22 cellular contexts compared by ENCODE assay signal in the genomic region with DNA sequence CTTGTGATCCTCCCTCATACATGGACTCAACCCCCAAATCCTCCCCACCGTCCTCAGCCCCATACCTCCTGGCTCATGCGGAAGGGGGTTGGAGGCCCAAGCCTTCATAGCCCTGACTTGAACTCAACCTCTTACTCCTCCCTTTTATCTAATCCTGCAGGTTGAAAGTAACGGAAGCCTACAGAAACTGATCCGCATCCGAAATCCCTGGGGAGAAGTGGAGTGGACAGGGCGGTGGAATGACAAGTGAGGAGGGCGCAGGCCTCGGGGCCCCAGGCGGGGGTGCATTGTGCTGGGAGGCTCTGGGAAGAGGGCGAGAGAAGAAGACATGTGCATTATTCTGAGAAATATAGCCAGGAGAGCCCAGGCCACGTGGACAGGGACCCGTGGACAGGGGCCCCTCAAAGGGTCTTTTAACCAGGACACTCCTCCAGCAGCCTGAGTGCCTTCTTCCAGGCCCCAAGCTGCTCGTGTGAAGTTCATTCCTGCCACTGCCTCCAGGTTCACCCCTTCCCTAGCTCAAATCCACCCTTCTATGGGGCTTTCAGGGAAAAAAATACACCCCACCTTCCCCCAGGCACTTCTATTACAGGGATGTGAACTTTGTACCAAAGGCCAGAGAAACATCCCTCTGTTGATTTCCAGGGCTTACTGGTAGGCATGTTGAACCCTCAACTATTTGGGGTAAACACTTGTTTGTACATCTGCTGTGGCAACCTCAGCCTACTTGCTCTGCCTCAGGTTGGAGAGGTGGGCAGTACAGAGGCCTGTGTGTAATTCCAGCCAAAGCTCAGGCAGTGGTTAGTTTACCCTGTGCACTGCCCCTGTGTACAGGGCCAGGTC. TPM values are rescaled to one million over a fixed set of nuclear protein-coding genes. Genes with fewer than 3 reads are reported as not detected.
DNase-seq lines count a peak whose midpoint lies in the region; ATAC-seq and TF ChIP-seq lines count a peak whose summit lies in the region.
"Had no signal": no experiment of that assay in that cellular context is flagged by ENCODE, and none has a peak within 500 bp of the region (broad histone marks: within the 10 kb centered on the region; RNA-seq: fewer than 3 reads in every experiment).

No MANE protein-coding gene starts in this region.

- no TSS peak for BruUV-seq in IMR-90 (replicated peaks; lab: Mats Ljungman, UMichigan)

- H3K27me3 ChIP-seq in AG04450 (ENCODE audit: control insufficient read depth, insufficient read depth, low read length), result no peaks in the 10 kb centered on the region
- H3K27me3 ChIP-seq in IMR-90 (ENCODE audit: control insufficient read depth, insufficient read depth, low read length), result no peaks in the 10 kb centered on the region
- no peaks in the 10 kb centered on the region for H3K27me3 ChIP-seq in mesenchymal stem cell (ENCODE audit: control insufficient read depth in 1 of 2, insufficient read depth in 1 of 2, low read length in 2 of 2)
- no peaks in the 10 kb centered on the region for H3K27me3 ChIP-seq in gastrocnemius medialis
- no peaks in the 10 kb centered on the region for H3K27me3 ChIP-seq in osteoblast (ENCODE audit: insufficient read depth, low read length)
- H3K27me3 ChIP-seq: BLaER1, MG63, SJSA1 had no signal

- H4K20me1 ChIP-seq in IMR-90 (ENCODE audit: insufficient read depth, low read length) (peaks cover 23% of the 10 kb centered on the region), osteoblast (ENCODE audit: insufficient read depth, low read length) (peaks cover 19% of the 10 kb centered on the region)
- H4K20me1 ChIP-seq: BLaER1 had no signal

- H3K36me3 Mint-ChIP-seq in effector memory CD8-positive, alpha-beta T cell (ENCODE audit: insufficient read depth), result peaks cover 77% of the 10 kb centered on the region

- H3K4me2 ChIP-seq in IMR-90 (ENCODE audit: low read depth, low read length) (no peak overlapping the region), mesenchymal stem cell (ENCODE audit: low read length, poor library complexity, severe bottlenecking) (no peak overlapping the region), osteoblast (ENCODE audit: insufficient read depth, low read length) (no peak overlapping the region)
- H3K4me2 ChIP-seq: BLaER1 had no signal

- H2BK5ac ChIP-seq in IMR-90 (ENCODE audit: low read depth, low read length, poor library complexity, severe bottlenecking) (no peak overlapping the region), mesenchymal stem cell (ENCODE audit: low read depth, low read length, poor library complexity, severe bottlenecking) (no peak overlapping the region)

- no peak overlapping the region for H2BK20ac ChIP-seq in IMR-90 (ENCODE audit: low read depth, low read length)

- in situ Hi-C loops in IMR-90 (cut with MboI; ENCODE audit: low sequenced_read_pairs), result no loop called here
- in situ Hi-C loops in gastrocnemius medialis (cut with MboI; ENCODE audit: low sequenced_read_pairs in 4 of 4), result loop anchor here (5.0 to 10.0 kb wide), 2 partner anchors 54 to 56 kb away; no protein-coding TSS in a partner anchor

- no peak overlapping the region for H3K23ac ChIP-seq in IMR-90 (ENCODE audit: low read depth, low read length)
- no peak overlapping the region for H3K23ac ChIP-seq in mesenchymal stem cell (ENCODE audit: low read length in 2 of 2)

- POLR2A ChIA-PET in AG04450 (lab: Yijun Ruan, JAX), result no interaction called here
- POLR2A ChIA-PET in IMR-90 (lab: Charles Lee; ENCODE audit: unreplicated experiment), result no interaction called here

- H4K5ac ChIP-seq in IMR-90 (ENCODE audit: low read depth, low read length), result no peak overlapping the region

- H3K4me3 Mint-ChIP-seq in effector memory CD8-positive, alpha-beta T cell, result no peak overlapping the region

- no peaks in the 10 kb centered on the region for H3K27me3 Mint-ChIP-seq in effector memory CD8-positive, alpha-beta T cell
- H3K27me3 Mint-ChIP-seq: CD4-positive, CD25-positive, alpha-beta regulatory T cell had no signal

- TF ChIP-seq RAD21 in IMR-90 (IDR thresholded peaks at IDR 0.05; ENCODE audit: low read length), result no peak

- H3K9me1 ChIP-seq in IMR-90 (ENCODE audit: insufficient read depth, low read length), result peaks cover 9% of the 10 kb centered on the region

- CTCF ChIA-PET in AG04450 (lab: Charles Lee) (interaction anchor here (0.6 to 3.3 kb wide), 6 partner anchors 10 to 51 kb away, joined by 3 to 69 read pairs (median 24); no protein-coding TSS in a partner anchor), IMR-90 (lab: Yijun Ruan, JAX) (interaction anchor here (2.0 to 4.4 kb wide), 2 partner anchors 10 to 39 kb away, joined by 4 to 21 read pairs; partner anchors contain the start of gene CAPN2)

- ATAC-seq in IMR-90 (ENCODE audit: low read depth) (no peak), gastrocnemius medialis (no peak)
- no peak for ATAC-seq in effector memory CD8-positive, alpha-beta T cell (replicated peaks)
- ATAC-seq: HCT116 had no signal

- H3K9me3 ChIP-seq in AG04450 (ENCODE audit: control insufficient read depth, insufficient read depth, low read length) (no peaks in the 10 kb centered on the region), IMR-90 (ENCODE audit: control insufficient read depth, insufficient read depth, low read length) (no peaks in the 10 kb centered on the region), mesenchymal stem cell (ENCODE audit: control insufficient read depth, low read length) (no peaks in the 10 kb centered on the region), gastrocnemius medialis (no peaks in the 10 kb centered on the region), osteoblast (ENCODE audit: low read depth, low read length) (no peaks in the 10 kb centered on the region)
- H3K9me3 ChIP-seq: BLaER1, MG63, SJSA1 had no signal

- no peak overlapping the region for H3K4me3 ChIP-seq in AG04450 (ENCODE audit: low read depth, low read length)
- H3K4me3 ChIP-seq in IMR-90 (ENCODE audit: insufficient read depth, low read depth, low read length), result no peak overlapping the region
- H3K4me3 ChIP-seq in mesenchymal stem cell (ENCODE audit: insufficient read depth in 1 of 2, low read depth in 1 of 2, low read length in 2 of 2), result no peak overlapping the region
- H3K4me3 ChIP-seq in gastrocnemius medialis, result no peak overlapping the region
- H3K4me3 ChIP-seq in osteoblast (ENCODE audit: insufficient read depth, low read length), result no peak overlapping the region
- H3K4me3 ChIP-seq: BLaER1, MG63, SJSA1 had no signal

- no peak overlapping the region for H2AFZ ChIP-seq in IMR-90 (replicated peaks; ENCODE audit: low read length, poor library complexity)
- H2AFZ ChIP-seq in mesenchymal stem cell (ENCODE audit: low read depth, low read length), result no peak overlapping the region
- H2AFZ ChIP-seq in osteoblast (ENCODE audit: low read length), result no peak overlapping the region

- DNase-seq in AG04450 (ENCODE audit: low read depth, low spot score), result no peak
- DNase-seq in IMR-90, result no peak
- DNase-seq in effector memory CD8-positive, alpha-beta T cell, result no peak
- DNase-seq in mesenchymal stem cell, result no peak
- DNase-seq in gastrocnemius medialis, result no peak
- DNase-seq in NAMALWA (ENCODE audit: low spot score), result no peak
- DNase-seq in nucleus accumbens (lab: John Stamatoyannopoulos, UW), result no peak
- no peak for DNase-seq in osteoblast (ENCODE audit: insufficient read length, low spot score, missing footprints)
- DNase-seq: CD4-positive, CD25-positive, alpha-beta regulatory T cell; DMS79; GF-D8; KBM-7; MG63; NCI-H2029; NCI-H446 treated with DMSO at 0.1 percent for 48 hours; NCI-H526; Right ventricle myocardium superior; RPMI8226 had no signal

- TF ChIP-seq CTCF in AG04450 (IDR thresholded peaks at IDR 0.05; ENCODE audit: low read depth, low read length) (no peak), IMR-90 (conservative IDR thresholded peaks at IDR 0.05; ENCODE audit: low read depth, low read length) (no peak), gastrocnemius medialis (IDR thresholded peaks at IDR 0.05 in 4 of 5, conservative IDR thresholded peaks at IDR 0.05 in 1 of 5) (no peak), osteoblast (IDR thresholded peaks at IDR 0.05; ENCODE audit: extremely low read depth, low read depth, low read length) (no peak)

- H3K79me1 ChIP-seq in IMR-90 (ENCODE audit: low read depth in 1 of 2, low read length in 2 of 2) (peaks cover 45 to 87% of the 10 kb centered on the region in 2 experiments), mesenchymal stem cell (replicated peaks; ENCODE audit: low read length, poor library complexity, severe bottlenecking) (peaks cover 42% of the 10 kb centered on the region)

- dilution Hi-C loops in IMR-90 (cut with HindIII; ENCODE audit: low sequenced_read_pairs, unreplicated experiment), result no loop called here

- H4K91ac ChIP-seq in IMR-90 (ENCODE audit: insufficient read depth, low read depth, low read length) (no peak overlapping the region), mesenchymal stem cell (ENCODE audit: low read length) (no peak overlapping the region)

- no peak for TF ChIP-seq POLR2A in IMR-90 (IDR thresholded peaks at IDR 0.05; ENCODE audit: low read depth, low read length)
- no peak for TF ChIP-seq POLR2A in gastrocnemius medialis (IDR thresholded peaks at IDR 0.05)

- no peak overlapping the region; a peak in 1 of 4 replicates for H4K8ac ChIP-seq in IMR-90 (ENCODE audit: low read depth in 2 of 2, low read length in 2 of 2)
- peak overlapping the region; percentile 47 for H4K8ac ChIP-seq in mesenchymal stem cell (ENCODE audit: low read length)

- H3K27ac ChIP-seq in AG04450 (ENCODE audit: low read depth, low read length) (peak overlapping the region; percentile 11), IMR-90 (ENCODE audit: insufficient read depth, low read length) (no peak overlapping the region), mesenchymal stem cell (ENCODE audit: low read length, poor library complexity, severe bottlenecking) (no peak overlapping the region), gastrocnemius medialis (no peak overlapping the region), osteoblast (ENCODE audit: low read depth, low read length) (no peak overlapping the region)
- H3K27ac ChIP-seq: BLaER1, HL-60, SJSA1 had no signal

- peak overlapping the region; percentile 57; the same call in 1 of the 2 replicates for H2AK5ac ChIP-seq in IMR-90 (ENCODE audit: low read depth, low read length)
- H2AK5ac ChIP-seq in mesenchymal stem cell (ENCODE audit: low read length, severe bottlenecking), result no peak overlapping the region

- peak overlapping the region; percentile 19 to 83 for H3K27ac Mint-ChIP-seq in effector memory CD8-positive, alpha-beta T cell

- peak overlapping the region in 1 of 2 experiments; percentile 11 for H2BK12ac ChIP-seq in mesenchymal stem cell (ENCODE audit: low read length in 2 of 2)

- no peak overlapping the region for H2BK15ac ChIP-seq in IMR-90 (ENCODE audit: low read depth, low read length)
- H2BK15ac ChIP-seq in mesenchymal stem cell (ENCODE audit: low read depth, poor library complexity, severe bottlenecking), result peak overlapping the region; percentile 21

- 80% methylated on average over 6 of the region's 13 CpGs; no CpG with 5 or more reads in 1 of the 2 experiments for WGBS in IMR-90 (ENCODE audit: extremely low coverage in 2 of 2, insufficient read length in 1 of 2), 2 experiments
- 92% methylated on average over 13 of the region's 13 CpGs for WGBS in mesenchymal stem cell

- no peak overlapping the region for H3K14ac ChIP-seq in IMR-90 (replicated peaks; ENCODE audit: low read depth, low read length)
- H3K14ac ChIP-seq in mesenchymal stem cell (ENCODE audit: low read length in 2 of 2), result no peak overlapping the region

- no peak overlapping the region for H3K18ac ChIP-seq in IMR-90 (ENCODE audit: low read depth, low read length)
- no peak overlapping the region for H3K18ac ChIP-seq in mesenchymal stem cell (ENCODE audit: low read depth in 1 of 2, low read length in 2 of 2)

- H3K9me3 Mint-ChIP-seq in effector memory CD8-positive, alpha-beta T cell, result no peaks in the 10 kb centered on the region
- H3K9me3 Mint-ChIP-seq: CD4-positive, CD25-positive, alpha-beta regulatory T cell had no signal

- no peak overlapping the region for H3K56ac ChIP-seq in IMR-90 (ENCODE audit: extremely low read depth, insufficient read depth, low read length)

- H3K4me1 ChIP-seq in IMR-90 (ENCODE audit: control insufficient read depth, insufficient read depth, low read length) (peaks cover 18% of the 10 kb centered on the region), mesenchymal stem cell (ENCODE audit: control insufficient read depth, insufficient read depth, low read depth, low read length) (peaks cover 13% of the 10 kb centered on the region), gastrocnemius medialis (peaks cover 6 to 12% of the 10 kb centered on the region in 2 donors), osteoblast (ENCODE audit: insufficient read depth, low read length) (peaks cover 17% of the 10 kb centered on the region)
- H3K4me1 ChIP-seq: BLaER1 had no signal

- H3K9ac ChIP-seq in IMR-90 (ENCODE audit: low read depth, low read length) (no peak overlapping the region), mesenchymal stem cell (ENCODE audit: low read length) (no peak overlapping the region)
- H3K9ac ChIP-seq: BLaER1 had no signal

- H2BK120ac ChIP-seq in IMR-90 (ENCODE audit: low read depth, low read length) (no peak overlapping the region), mesenchymal stem cell (ENCODE audit: low read depth, low read length) (no peak overlapping the region)

- H3K36me3 ChIP-seq in IMR-90 (ENCODE audit: control insufficient read depth, insufficient read depth, low read length) (peaks cover 79% of the 10 kb centered on the region), mesenchymal stem cell (ENCODE audit: control insufficient read depth in 1 of 2, insufficient read depth in 2 of 2, low read depth in 1 of 2, low read length in 2 of 2) (peaks cover 81 to 88% of the 10 kb centered on the region in 2 experiments), gastrocnemius medialis (peaks cover 3 to 84% of the 10 kb centered on the region in 2 donors), osteoblast (ENCODE audit: insufficient read depth, low read length) (peaks cover 87% of the 10 kb centered on the region)

- H3K79me2 ChIP-seq in osteoblast (ENCODE audit: insufficient read depth, low read length), result peaks cover 32% of the 10 kb centered on the region

- peaks cover 8 to 17% of the 10 kb centered on the region in 2 donors for H3K4me1 Mint-ChIP-seq in effector memory CD8-positive, alpha-beta T cell (ENCODE audit: low read depth in 2 of 2)

- H2AK9ac ChIP-seq in IMR-90 (replicated peaks; ENCODE audit: low read depth, low read length, poor library complexity), result no peak overlapping the region

- H3K4ac ChIP-seq in IMR-90 (ENCODE audit: low read depth, low read length) (no peak overlapping the region; the same call in 1 of the 2 replicates), mesenchymal stem cell (ENCODE audit: low read depth in 1 of 2, low read length in 2 of 2) (no peak overlapping the region)

- intact Hi-C loops in IMR-90 (cut with micrococcal nuclease), result no loop called here
- intact Hi-C loops in gastrocnemius medialis (cut with DNase I; ENCODE audit: low total_unique reads), result no loop called here

RNA-seq across cellular contexts. Expression of gene CAPN2, which starts 38.6 kb away (rescaled TPM):
- polyA plus RNA-seq in AG04450 (2011; rRNA removed), result 417 and 433 TPM in 2 replicates
- polyA minus RNA-seq in AG04450 (2011; rRNA and poly(A)+ RNA removed), result 355 and 396 TPM in 2 replicates
- 430 and 460 TPM in 2 replicates for total RNA-seq in IMR-90 (2012; rRNA removed)
- 333 and 339 TPM in 2 replicates for polyA plus RNA-seq in IMR-90 (2012; rRNA removed)
- polyA plus RNA-seq in IMR-90 (2012; cell fraction: cytosol; rRNA removed), result 193 and 197 TPM in 2 replicates
- polyA plus RNA-seq in IMR-90 (2012; cell fraction: nucleus; rRNA removed; ENCODE audit: low replicate concordance), result 292 and 717 TPM in 2 replicates
- 247 TPM for polyA plus RNA-seq in mesenchymal stem cell (2013, experiment 1 of 2)
- polyA plus RNA-seq in mesenchymal stem cell (2013, experiment 2 of 2), result 249 TPM
- total RNA-seq in gastrocnemius medialis, result 100 to 1,000 TPM in 2 of 4 donors, 10 to 100 TPM in 2; 42.6 to 141 (median 89.4) TPM
- 340 and 341 TPM in 2 replicates for total RNA-seq in osteoblast
